Comparison of ENCODE assay signal across 20 cellular contexts in genomic region chr4:113407409-113407808, GRCh38.
DNase-seq lines count a peak whose midpoint lies in the region; ATAC-seq and TF ChIP-seq lines count a peak whose summit lies in the region.
"Had no signal": no experiment of that assay in that cellular context is flagged by ENCODE, and none has a peak within 500 bp of the region (broad histone marks: within the 10 kb centered on the region; RNA-seq: fewer than 3 reads in every experiment).

No MANE protein-coding gene starts in this region.

- TF ChIP-seq CTCF in OCI-LY7 (conservative IDR thresholded peaks at IDR 0.05; ENCODE audit: low read length) = no peak
- peak; percentile 5 for TF ChIP-seq CTCF in parathyroid adenoma (IDR thresholded peaks at IDR 0.05)
- TF ChIP-seq CTCF in lower lobe of right lung (IDR thresholded peaks at IDR 0.05) = no peak

- intact Hi-C loops in OCI-LY7 (cut with micrococcal nuclease; ENCODE audit: unreplicated experiment) = no loop called here
- intact Hi-C loops in lower lobe of right lung (cut with DNase I) = no loop called here
- intact Hi-C loops in posterior vena cava (cut with DNase I) = loop anchor here in 1 of 2 donors (10.0 kb wide), 1 partner anchor 287 kb away; no protein-coding TSS in a partner anchor

- H3K4me1 ChIP-seq in OCI-LY7 (ENCODE audit: insufficient read depth, low read length, poor library complexity, severe bottlenecking) = peaks cover 10% of the 10 kb centered on the region
- peaks cover 4% of the 10 kb centered on the region for H3K4me1 ChIP-seq in parathyroid adenoma
- peaks cover 16% of the 10 kb centered on the region for H3K4me1 ChIP-seq in lower lobe of right lung
- H3K4me1 ChIP-seq: BE2C had no signal

- H3K79me2 ChIP-seq in OCI-LY7 (ENCODE audit: insufficient read depth, low read depth, low read length) (no peaks in the 10 kb centered on the region), parathyroid adenoma (no peaks in the 10 kb centered on the region)

- H3K36me3 ChIP-seq in OCI-LY7 (ENCODE audit: insufficient read depth, low read length) (no peaks in the 10 kb centered on the region), parathyroid adenoma (ENCODE audit: control insufficient read depth, insufficient read depth, low read length) (no peaks in the 10 kb centered on the region), lower lobe of right lung (no peaks in the 10 kb centered on the region)
- H3K36me3 ChIP-seq: ascending aorta, BE2C, gastroesophageal sphincter had no signal

- POLR2A ChIA-PET in OCI-LY7 (lab: Charles Lee) = interaction anchor here (0.6 kb wide), 1 partner anchor 152 kb away, joined by 3 read pairs; no protein-coding TSS in a partner anchor

- H3K4me2 ChIP-seq in OCI-LY7 (ENCODE audit: low read length) (no peak overlapping the region), parathyroid adenoma (ENCODE audit: low read length) (no peak overlapping the region)
- H3K4me2 ChIP-seq: smooth muscle cell had no signal

- DNase-seq in NCI-H1436 treated with DMSO at 0.1 percent for 48 hours (lab: John Stamatoyannopoulos, UW) (peak; percentile 35), NCI-H1436 (lab: John Stamatoyannopoulos, UW) (no peak), NCI-H2081 treated with DMSO at 0.1 percent for 48 hours (lab: John Stamatoyannopoulos, UW) (peak; percentile 5), OCI-LY7 (ENCODE audit: low spot score) (peak; percentile 11), lower lobe of right lung (no peak), posterior vena cava (ENCODE audit: low spot score) (no peak)
- DNase-seq: activated CD8-positive, alpha-beta T cell treated with anti-CD3 and anti-CD28 coated beads, Interleukin-2, amount 10 ng/mL, durations not matched to agents 7 days and 5 days; activated T-cell treated with anti-CD3 and anti-CD28 coated beads, Interleukin-2, amount 50 U/mL, for 48 hours; BE2C; Calu3; effector CD4-positive, alpha-beta T cell; left colon; NCI-H1048; stimulated activated CD4-positive, alpha-beta T cell treated with anti-CD3 and anti-CD28 coated beads, Interleukin-4, amount 100 ng/mL, for 4 hours had no signal

- peak overlapping the region; percentile 31 for H2AFZ ChIP-seq in OCI-LY7 (ENCODE audit: low read length)
- peak overlapping the region; percentile 46 for H2AFZ ChIP-seq in parathyroid adenoma

- H3K4me3 ChIP-seq in OCI-LY7 (ENCODE audit: low read depth, low read length, poor library complexity, severe bottlenecking) = no peak overlapping the region
- no peak overlapping the region for H3K4me3 ChIP-seq in parathyroid adenoma (ENCODE audit: low read depth, low read length)
- no peak overlapping the region for H3K4me3 ChIP-seq in lower lobe of right lung
- H3K4me3 ChIP-seq: ascending aorta, gastroesophageal sphincter, smooth muscle cell had no signal

- no peaks in the 10 kb centered on the region for H3K27me3 ChIP-seq in parathyroid adenoma (ENCODE audit: control insufficient read depth, insufficient read depth, low read length)
- no peaks in the 10 kb centered on the region for H3K27me3 ChIP-seq in lower lobe of right lung (ENCODE audit: low read depth)
- H3K27me3 ChIP-seq: ascending aorta, BE2C, gastroesophageal sphincter had no signal

- no peaks in the 10 kb centered on the region for H4K20me1 ChIP-seq in OCI-LY7 (ENCODE audit: insufficient read depth, low read length)

- no peaks in the 10 kb centered on the region for H3K9me2 ChIP-seq in OCI-LY7 (ENCODE audit: insufficient read depth, low read length)

- CTCF ChIA-PET in OCI-LY7 (lab: Charles Lee; ENCODE audit: unreplicated experiment) = no interaction called here

- H3K9ac ChIP-seq in parathyroid adenoma = no peak overlapping the region

- ATAC-seq in lower lobe of right lung (no peak), HG02973 (IDR thresholded peaks at IDR 0.05; ENCODE audit: unreplicated experiment) (no peak)
- ATAC-seq: activated CD8-positive, alpha-beta T cell treated with anti-CD3 and anti-CD28 coated beads, Interleukin-2, amount 10 ng/mL, durations not matched to agents 7 days and 5 days; gastroesophageal sphincter; left colon; SK-N-SH treated with all-trans-retinoic acid at 6 μM for 48 hours had no signal

- BruUV-seq in OCI-LY7 (replicated peaks; lab: Mats Ljungman, UMichigan) = no TSS peak

- H3K27ac ChIP-seq in OCI-LY7 (ENCODE audit: low read depth, low read length, poor library complexity, severe bottlenecking) (no peak overlapping the region), parathyroid adenoma (no peak overlapping the region), lower lobe of right lung (no peak overlapping the region)
- H3K27ac ChIP-seq: ascending aorta, gastroesophageal sphincter had no signal

- H3K9me3 ChIP-seq in OCI-LY7 (ENCODE audit: low read length) (0 out of 2 replicates have a peak, but pooled peaks cover 3% of the 10 kb centered on the region), parathyroid adenoma (ENCODE audit: control insufficient read depth, low read length) (no peaks in the 10 kb centered on the region), lower lobe of right lung (no peaks in the 10 kb centered on the region)
- H3K9me3 ChIP-seq: ascending aorta, BE2C, gastroesophageal sphincter had no signal

Comparison
In these comparisons a context has a peak if more than half of its experiments do, and no peak if none do; other contexts are left out.
1. DNase-seq: peak in NCI-H1436 treated with DMSO at 0.1 percent for 48 hours (single experiment), NCI-H2081 treated with DMSO at 0.1 percent for 48 hours (single experiment) and OCI-LY7 (single experiment); none in NCI-H1436 (single experiment), lower lobe of right lung (single experiment) and posterior vena cava (single experiment).